Comparison of ENCODE assay signal across 32 cellular contexts in genomic region chr5:135158315-135158697, GRCh38.
"Had no signal": no experiment of that assay in that cellular context is flagged by ENCODE, and none has a peak within 500 bp of the region (broad histone marks: within the 10 kb centered on the region; RNA-seq: fewer than 3 reads in every experiment).

No MANE protein-coding gene starts in this region.

- H3K4me1 ChIP-seq: foreskin keratinocyte, gastrocnemius medialis, heart right ventricle had no signal

- H3K4me3 ChIP-seq: coronary artery, dorsolateral prefrontal cortex, gastrocnemius medialis, heart right ventricle had no signal

- DNase-seq: activated B cell treated with CpG ODN at 0.5 μM for 24 hours; activated CD4-positive, alpha-beta T cell treated with anti-CD3 and anti-CD28 coated beads for 48 hours; activated CD4-positive, alpha-beta T cell treated with anti-CD3 and anti-CD28 coated beads, Interleukin-2, amount 50 U/mL, for 1 hour; activated CD4-positive, alpha-beta T cell treated with anti-CD3 and anti-CD28 coated beads, Interleukin-2, amount 50 U/mL, for 48 hours; activated CD8-positive, alpha-beta memory T cell treated with anti-CD3 and anti-CD28 coated beads for 24 hours; activated CD8-positive, alpha-beta T cell treated with anti-CD3 and anti-CD28 coated beads for 36 hours; activated effector memory CD4-positive, alpha-beta T cell treated with Interleukin-2 at 50 U/mL for 16 hours; activated gamma-delta T cell treated with Interleukin-2 at 50 U/mL for 16 hours; activated naive CD4-positive, alpha-beta T cell treated with anti-CD3 and anti-CD28 coated beads, Interleukin-2, amount 50 U/mL, for 16 hours; activated naive CD4-positive, alpha-beta T cell treated with Interleukin-2 at 50 U/mL for 16 hours; activated T-cell treated with anti-CD3 and anti-CD28 coated beads, Interleukin-2, amount 50 U/mL, for 4 hours; amniotic stem cell; anterior cingulate cortex; brain microvascular endothelial cell; dorsolateral prefrontal cortex; effector memory CD4-positive, alpha-beta T cell; foreskin keratinocyte; gastrocnemius medialis; heart right ventricle; T-cell; T1000; WERI-Rb-1 had no signal

- H3K27ac ChIP-seq: brain microvascular endothelial cell, coronary artery, dorsolateral prefrontal cortex, foreskin keratinocyte, gastrocnemius medialis, heart right ventricle, WERI-Rb-1 had no signal

- H3K27ac Mint-ChIP-seq: activated B cell treated with CpG ODN at 0.5 μM for 24 hours; activated CD8-positive, alpha-beta T cell treated with anti-CD3 and anti-CD28 coated beads for 36 hours; activated naive CD8-positive, alpha-beta T cell; activated T-helper 17 cell treated with anti-CD3 and anti-CD28 coated beads, Interleukin-2, amount 50 U/mL, for 72 hours; dendritic cell treated with granulocyte-macrophage colony-stimulating factor and Interleukin-4, amounts not matched to agents 40 ng/mL and 50 ng/mL, for 4 days; T-cell; T-helper 1 cell treated with Interleukin-12 subunit alpha and Interleukin-12 subunit beta and Interleukin-4 antibody, amounts not matched to agents 30 μg/mL and 1 μg/mL, for 36 hours had no signal

- H3K36me3 Mint-ChIP-seq: T-cell had no signal

- FAIRE-seq: astrocyte, bronchial epithelial cell had no signal

- H3K9me3 ChIP-seq: gastrocnemius medialis had no signal

- H3K4me1 Mint-ChIP-seq: activated B cell treated with CpG ODN at 0.5 μM for 24 hours; activated T-helper 17 cell treated with anti-CD3 and anti-CD28 coated beads, Interleukin-2, amount 50 U/mL, for 72 hours; central memory CD8-positive, alpha-beta T cell; T-cell had no signal

- H3K36me3 ChIP-seq: brain microvascular endothelial cell, gastrocnemius medialis, heart right ventricle, WERI-Rb-1 had no signal

- ATAC-seq: activated CD4-positive, CD25-positive, alpha-beta regulatory T cell treated with anti-CD3 and anti-CD28 coated beads, Interleukin-2, amount 50 U/mL, for 24 hours; activated CD8-positive, alpha-beta T cell treated with anti-CD3 and anti-CD28 coated beads for 36 hours; activated T-cell treated with anti-CD3 and anti-CD28 coated beads, Interleukin-2, amount 50 U/mL, for 4 hours; activated T-helper 17 cell treated with anti-CD3 and anti-CD28 coated beads, Interleukin-2, amount 50 U/mL, for 72 hours; esophagus mucosa; foreskin keratinocyte; gastrocnemius medialis; heart right ventricle; T-cell had no signal

- H3K4me3 Mint-ChIP-seq: activated B cell treated with CpG ODN at 0.5 μM for 24 hours; activated CD8-positive, alpha-beta T cell treated with anti-CD3 and anti-CD28 coated beads for 36 hours; activated naive CD8-positive, alpha-beta T cell; activated T-cell treated with anti-CD3 and anti-CD28 coated beads, Interleukin-2, amount 50 U/mL, for 4 hours; activated T-helper 17 cell treated with anti-CD3 and anti-CD28 coated beads, Interleukin-2, amount 50 U/mL, for 72 hours; central memory CD8-positive, alpha-beta T cell; dendritic cell treated with granulocyte-macrophage colony-stimulating factor and Interleukin-4, amounts not matched to agents 40 ng/mL and 50 ng/mL, for 4 days; T-cell; T-helper 1 cell treated with Interleukin-12 subunit alpha and Interleukin-12 subunit beta and Interleukin-4 antibody, amounts not matched to agents 30 μg/mL and 1 μg/mL, for 36 hours had no signal

- H3K27me3 ChIP-seq: gastrocnemius medialis had no signal
